8 cellular contexts compared by ENCODE assay signal in the genomic region with DNA sequence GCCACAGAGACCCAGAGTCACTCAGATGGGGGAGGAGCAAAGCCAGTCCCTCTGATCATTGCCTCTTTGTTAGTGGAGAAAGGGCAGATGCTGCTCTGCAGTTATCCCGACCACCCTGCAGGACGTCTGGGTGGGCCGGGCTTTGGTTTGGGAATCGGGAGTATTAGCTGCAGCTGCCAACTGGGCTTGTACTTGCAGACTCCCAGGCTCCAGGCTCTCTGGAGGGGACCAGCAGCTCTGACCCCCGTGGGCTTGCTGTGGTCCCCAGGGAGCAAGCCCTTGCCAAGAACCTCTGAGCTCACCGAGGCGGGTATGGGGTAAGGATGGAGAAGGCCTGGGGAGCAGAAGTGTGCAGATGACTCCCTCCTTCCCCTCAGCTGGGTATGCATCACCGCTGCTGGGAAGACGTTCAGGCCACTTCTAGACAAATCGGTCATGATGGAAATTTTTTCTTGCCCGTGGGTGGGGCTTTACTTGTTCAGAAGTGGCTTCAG. TPM values are rescaled to one million over a fixed set of nuclear protein-coding genes. Genes with fewer than 3 reads are reported as not detected.
DNase-seq lines count a peak whose midpoint lies in the region; ATAC-seq and TF ChIP-seq lines count a peak whose summit lies in the region.

No MANE protein-coding gene starts in this region.

- H3K4me3 Mint-ChIP-seq in activated CD8-positive, alpha-beta memory T cell treated with anti-CD3 and anti-CD28 coated beads, Interleukin-2, amount 10 ng/mL, durations not matched to agents 7 days and 5 days, result no peak overlapping the region
- peak overlapping the region; percentile 34 for H3K4me3 Mint-ChIP-seq in activated T-helper 1 cell treated with anti-CD3 and anti-CD28 coated beads, Interleukin-12 subunit alpha, Interleukin-12 subunit beta, Interleukin-2, Interleukin-4 antibody, amounts not matched to agents 30 ng/mL and 10 ng/mL and 1 ng/mL, durations not matched to agents 14 hours and 24 hours and 36 hours

- H3K36me3 ChIP-seq in mammary epithelial cell (ENCODE audit: insufficient read depth, low read length), result no peaks in the 10 kb centered on the region

- peaks cover 80% of the 10 kb centered on the region for H3K4me1 Mint-ChIP-seq in activated CD8-positive, alpha-beta memory T cell treated with anti-CD3 and anti-CD28 coated beads, Interleukin-2, amount 10 ng/mL, durations not matched to agents 7 days and 5 days
- H3K4me1 Mint-ChIP-seq in activated T-helper 1 cell treated with anti-CD3 and anti-CD28 coated beads, Interleukin-12 subunit alpha, Interleukin-12 subunit beta, Interleukin-2, Interleukin-4 antibody, amounts not matched to agents 30 ng/mL and 10 ng/mL and 1 ng/mL, durations not matched to agents 14 hours and 24 hours and 36 hours (ENCODE audit: low read depth), result peaks cover 88% of the 10 kb centered on the region

- H3K9me3 ChIP-seq in mammary epithelial cell (replicated peaks; ENCODE audit: insufficient read depth, low read length), result no peaks in the 10 kb centered on the region

- DNase-seq in activated CD8-positive, alpha-beta memory T cell treated with anti-CD3 and anti-CD28 coated beads, Interleukin-2, amount 10 ng/mL, durations not matched to agents 7 days and 5 days, result no peak
- no peak for DNase-seq in activated CD8-positive, alpha-beta memory T cell treated with anti-CD3 and anti-CD28 coated beads for 24 hours
- no peak for DNase-seq in activated T-helper 1 cell treated with anti-CD3 and anti-CD28 coated beads, Interleukin-12 subunit alpha, Interleukin-12 subunit beta, Interleukin-2, Interleukin-4 antibody, amounts not matched to agents 30 ng/mL and 10 ng/mL and 1 ng/mL, durations not matched to agents 14 hours and 24 hours and 36 hours (ENCODE audit: low spot score)
- DNase-seq in stimulated activated naive CD8-positive, alpha-beta T cell treated with anti-CD3 and anti-CD28 coated beads, Interleukin-15, Interleukin-2, amounts not matched to agents 100 U/mL and 50 U/mL, for 24 hours, result peak; percentile 76
- DNase-seq in cerebellar cortex (ENCODE audit: low spot score), result no peak
- DNase-seq in mammary epithelial cell, result no peak

- no peak for TF ChIP-seq CTCF in mammary epithelial cell (conservative IDR thresholded peaks at IDR 0.05 in 1 of 2, IDR thresholded peaks at IDR 0.05 in 1 of 2; ENCODE audit: extremely low read depth in 1 of 2, insufficient read depth in 1 of 2, low read depth in 1 of 2, low read length in 2 of 2)

- in situ Hi-C loops in mammary epithelial cell (cut with MboI; ENCODE audit: low sequenced_read_pairs in 2 of 2), result no loop called here

- intact Hi-C loops in activated T-helper 1 cell treated with anti-CD3 and anti-CD28 coated beads, Interleukin-12 subunit alpha, Interleukin-12 subunit beta, Interleukin-2, Interleukin-4 antibody, amounts not matched to agents 30 ng/mL and 10 ng/mL and 1 ng/mL, durations not matched to agents 14 hours and 24 hours and 36 hours (cut with micrococcal nuclease), result no loop called here
- intact Hi-C loops in mammary epithelial cell (cut with micrococcal nuclease), result no loop called here

- no peak overlapping the region for H3K27ac Mint-ChIP-seq in activated CD8-positive, alpha-beta memory T cell treated with anti-CD3 and anti-CD28 coated beads, Interleukin-2, amount 10 ng/mL, durations not matched to agents 7 days and 5 days
- peak overlapping the region; percentile 63 for H3K27ac Mint-ChIP-seq in activated T-helper 1 cell treated with anti-CD3 and anti-CD28 coated beads, Interleukin-12 subunit alpha, Interleukin-12 subunit beta, Interleukin-2, Interleukin-4 antibody, amounts not matched to agents 30 ng/mL and 10 ng/mL and 1 ng/mL, durations not matched to agents 14 hours and 24 hours and 36 hours

- H3K9ac ChIP-seq in mammary epithelial cell (ENCODE audit: insufficient read depth, low read length), result no peak overlapping the region

- peak; percentile 10 for ATAC-seq in activated CD8-positive, alpha-beta memory T cell treated with anti-CD3 and anti-CD28 coated beads, Interleukin-2, amount 10 ng/mL, durations not matched to agents 7 days and 5 days
- ATAC-seq in stimulated activated naive CD8-positive, alpha-beta T cell treated with anti-CD3 and anti-CD28 coated beads, Interleukin-15, Interleukin-2, amounts not matched to agents 100 U/mL and 50 U/mL, for 24 hours, result peak; percentile 87
- ATAC-seq in GM18867 (IDR thresholded peaks at IDR 0.05; ENCODE audit: unreplicated experiment), result no peak

- no peak overlapping the region for H2AFZ ChIP-seq in mammary epithelial cell (ENCODE audit: low read depth, low read length)

- WGBS in mammary epithelial cell (ENCODE audit: low coverage, missing lambda C conversion rate), result 83% methylated on average over 7 of the region's 11 CpGs

- BruUV-seq in mammary epithelial cell (replicated peaks; lab: Mats Ljungman, UMichigan), result no TSS peak

- no peaks in the 10 kb centered on the region for H3K36me3 Mint-ChIP-seq in activated CD8-positive, alpha-beta memory T cell treated with anti-CD3 and anti-CD28 coated beads, Interleukin-2, amount 10 ng/mL, durations not matched to agents 7 days and 5 days
- peaks cover 15% of the 10 kb centered on the region for H3K36me3 Mint-ChIP-seq in activated T-helper 1 cell treated with anti-CD3 and anti-CD28 coated beads, Interleukin-12 subunit alpha, Interleukin-12 subunit beta, Interleukin-2, Interleukin-4 antibody, amounts not matched to agents 30 ng/mL and 10 ng/mL and 1 ng/mL, durations not matched to agents 14 hours and 24 hours and 36 hours (ENCODE audit: low read depth)

- dilution Hi-C loops in mammary epithelial cell (cut with HindIII; ENCODE audit: low sequenced_read_pairs), result loop anchor here (5.0 kb wide), 1 partner anchor 54 kb away; no protein-coding TSS in a partner anchor

- no peaks in the 10 kb centered on the region for H4K20me1 ChIP-seq in mammary epithelial cell (ENCODE audit: insufficient read depth, low read length)

- no peak overlapping the region for H3K4me2 ChIP-seq in mammary epithelial cell (ENCODE audit: insufficient read depth, low read depth, low read length)

- H3K9me3 Mint-ChIP-seq in activated CD8-positive, alpha-beta memory T cell treated with anti-CD3 and anti-CD28 coated beads, Interleukin-2, amount 10 ng/mL, durations not matched to agents 7 days and 5 days (ENCODE audit: low read depth), result no peaks in the 10 kb centered on the region
- no peaks in the 10 kb centered on the region for H3K9me3 Mint-ChIP-seq in activated T-helper 1 cell treated with anti-CD3 and anti-CD28 coated beads, Interleukin-12 subunit alpha, Interleukin-12 subunit beta, Interleukin-2, Interleukin-4 antibody, amounts not matched to agents 30 ng/mL and 10 ng/mL and 1 ng/mL, durations not matched to agents 14 hours and 24 hours and 36 hours

- H3K27ac ChIP-seq in layer of hippocampus (ENCODE audit: low read depth, low read length), result peak overlapping the region; percentile 21
- H3K27ac ChIP-seq in mammary epithelial cell (ENCODE audit: insufficient read depth, low read depth, low read length), result no peak overlapping the region

- H3K79me2 ChIP-seq in mammary epithelial cell (ENCODE audit: insufficient read depth, low read length), result peaks cover 94% of the 10 kb centered on the region

- H3K4me1 ChIP-seq in mammary epithelial cell (ENCODE audit: insufficient read depth, low read length), result peaks cover 39% of the 10 kb centered on the region

- H3K27me3 Mint-ChIP-seq in activated CD8-positive, alpha-beta memory T cell treated with anti-CD3 and anti-CD28 coated beads, Interleukin-2, amount 10 ng/mL, durations not matched to agents 7 days and 5 days, result no peaks in the 10 kb centered on the region
- H3K27me3 Mint-ChIP-seq in activated T-helper 1 cell treated with anti-CD3 and anti-CD28 coated beads, Interleukin-12 subunit alpha, Interleukin-12 subunit beta, Interleukin-2, Interleukin-4 antibody, amounts not matched to agents 30 ng/mL and 10 ng/mL and 1 ng/mL, durations not matched to agents 14 hours and 24 hours and 36 hours (ENCODE audit: insufficient read depth), result no peaks in the 10 kb centered on the region

- H3K4me3 ChIP-seq in mammary epithelial cell (replicated peaks in 1 of 3; ENCODE audit: insufficient read depth in 1 of 3, low read depth in 2 of 3, low read length in 3 of 3), result no peak overlapping the region

- H3K27me3 ChIP-seq in layer of hippocampus (ENCODE audit: control insufficient read depth, insufficient read depth, low read length), result no peaks in the 10 kb centered on the region
- no peaks in the 10 kb centered on the region for H3K27me3 ChIP-seq in mammary epithelial cell (ENCODE audit: insufficient read depth, low read length)

- CTCF ChIA-PET in activated CD8-positive, alpha-beta memory T cell treated with anti-CD3 and anti-CD28 coated beads, Interleukin-2, amount 10 ng/mL, durations not matched to agents 7 days and 5 days (lab: Charles Lee), result interaction anchor here (1.2 to 1.3 kb wide), 3 partner anchors 13 to 207 kb away, joined by 3 read pairs; no protein-coding TSS in a partner anchor
- CTCF ChIA-PET in mammary epithelial cell (lab: Charles Lee; ENCODE audit: low non-redundant PET), result no interaction called here

RNA-seq across cellular contexts. Expression of a gene that starts 21.6 kb away (rescaled TPM):
- 10 to 100 TPM; 85.7 to 93.8 TPM for total RNA-seq in activated CD8-positive, alpha-beta memory T cell treated with anti-CD3 and anti-CD28 coated beads, Interleukin-2, amount 10 ng/mL, durations not matched to agents 7 days and 5 days
- 117 and 120 TPM in 2 replicates for total RNA-seq in activated T-helper 1 cell treated with anti-CD3 and anti-CD28 coated beads, Interleukin-12 subunit alpha, Interleukin-12 subunit beta, Interleukin-2, Interleukin-4 antibody, amounts not matched to agents 30 ng/mL and 10 ng/mL and 1 ng/mL, durations not matched to agents 14 hours and 24 hours and 36 hours
- total RNA-seq in mammary epithelial cell, result 10 to 100 TPM; 44.2 to 77.5 TPM
- polyA plus RNA-seq in mammary epithelial cell, result 57.4 TPM
- polyA minus RNA-seq in mammary epithelial cell, result 69.6 TPM
